In genomic region chr6:13299403-13299821, GRCh38 we compare ENCODE assay signal across 12 cellular contexts.
"Had no signal": no experiment of that assay in that cellular context is flagged by ENCODE, and none has a peak within 500 bp of the region (broad histone marks: within the 10 kb centered on the region; RNA-seq: fewer than 3 reads in every experiment).

No MANE protein-coding gene starts in this region.

- H3K4me3 Mint-ChIP-seq: activated CD4-positive, alpha-beta memory T cell treated with anti-CD3 and anti-CD28 coated beads, Interleukin-2, amount 10 ng/mL, durations not matched to agents 7 days and 5 days; activated T-helper 17 cell treated with anti-CD3 and anti-CD28 coated beads, Interleukin-2, amount 50 U/mL, for 72 hours had no signal

- DNase-seq: activated CD4-positive, alpha-beta memory T cell treated with anti-CD3 and anti-CD28 coated beads, Interleukin-2, amount 10 ng/mL, durations not matched to agents 7 days and 5 days; activated naive CD4-positive, alpha-beta T cell treated with anti-CD3 and anti-CD28 coated beads, Interleukin-2, amount 50 U/mL, for 16 hours; adrenal gland; caudate nucleus; colonic mucosa; left ventricle myocardium inferior; mesendoderm; pancreas; stimulated activated CD4-positive, alpha-beta T cell treated with anti-CD3 and anti-CD28 coated beads, Interleukin-15, amount 100 ng/mL, for 24 hours; stimulated activated CD4-positive, alpha-beta T cell treated with anti-CD3 and anti-CD28 coated beads, Interleukin-4, amount 100 ng/mL, for 24 hours; T-helper 2 cell had no signal

- H3K9me3 Mint-ChIP-seq: activated CD4-positive, alpha-beta memory T cell treated with anti-CD3 and anti-CD28 coated beads, Interleukin-2, amount 10 ng/mL, durations not matched to agents 7 days and 5 days; activated T-helper 17 cell treated with anti-CD3 and anti-CD28 coated beads, Interleukin-2, amount 50 U/mL, for 72 hours had no signal

- H3K27ac Mint-ChIP-seq: activated CD4-positive, alpha-beta memory T cell treated with anti-CD3 and anti-CD28 coated beads, Interleukin-2, amount 10 ng/mL, durations not matched to agents 7 days and 5 days; activated T-helper 17 cell treated with anti-CD3 and anti-CD28 coated beads, Interleukin-2, amount 50 U/mL, for 72 hours had no signal

- H3K27me3 Mint-ChIP-seq: activated CD4-positive, alpha-beta memory T cell treated with anti-CD3 and anti-CD28 coated beads, Interleukin-2, amount 10 ng/mL, durations not matched to agents 7 days and 5 days; activated T-helper 17 cell treated with anti-CD3 and anti-CD28 coated beads, Interleukin-2, amount 50 U/mL, for 72 hours had no signal
